8 cellular contexts compared by ENCODE assay signal in genomic region chr6:33702345-33702977, GRCh38. TPM values are rescaled to one million over a fixed set of nuclear protein-coding genes. Genes with fewer than 3 reads are reported as not detected.
DNase-seq lines count a peak whose midpoint lies in the region; ATAC-seq, FAIRE-seq and TF ChIP-seq lines count a peak whose summit lies in the region.

No MANE protein-coding gene starts in this region.

- peaks cover 9% of the 10 kb centered on the region for H3K79me2 ChIP-seq in mammary epithelial cell (ENCODE audit: insufficient read depth, low read length)

- no peak overlapping the region for H3K4me2 ChIP-seq in mammary epithelial cell (ENCODE audit: insufficient read depth, low read depth, low read length)

- intact Hi-C loops in mammary epithelial cell (cut with micrococcal nuclease): loop anchor here (2.0 to 10.0 kb wide), 3 partner anchors 62 to 288 kb away; partner anchors contain the start of genes CUTA, PHF1 and ZBTB9

- H3K9me3 ChIP-seq in mammary epithelial cell (replicated peaks; ENCODE audit: insufficient read depth, low read length): no peaks in the 10 kb centered on the region
- H3K9me3 ChIP-seq in liver (ENCODE audit: control insufficient read depth in 4 of 4, low read length in 3 of 4): no peaks in the 10 kb centered on the region

- no peaks in the 10 kb centered on the region for H4K20me1 ChIP-seq in mammary epithelial cell (ENCODE audit: insufficient read depth, low read length)

- peaks cover 12% of the 10 kb centered on the region for H3K36me3 ChIP-seq in mammary epithelial cell (ENCODE audit: insufficient read depth, low read length)
- H3K36me3 ChIP-seq in liver (ENCODE audit: control insufficient read depth in 4 of 4, insufficient read depth in 3 of 4, low read depth in 1 of 4, low read length in 3 of 4): peaks cover 0 to 10% (median 5%) of the 10 kb centered on the region in 4 donors

- DNase-seq in AG08395 (ENCODE audit: low spot score): peak; percentile 81
- peak; percentile 3 for DNase-seq in GF-D8 (lab: John Stamatoyannopoulos, UW)
- peak; percentile 36 for DNase-seq in NCI-H510A (lab: John Stamatoyannopoulos, UW)
- DNase-seq in mammary epithelial cell: peak; percentile 31
- no peak for DNase-seq in activated effector memory CD4-positive, alpha-beta T cell treated with anti-CD3 and anti-CD28 coated beads, Interleukin-2, amount 50 U/mL, for 16 hours
- DNase-seq in GM12892 (ENCODE audit: insufficient read length): no peak

- no TSS peak for BruUV-seq in mammary epithelial cell (replicated peaks; lab: Mats Ljungman, UMichigan)

- in situ Hi-C loops in mammary epithelial cell (cut with MboI; ENCODE audit: low sequenced_read_pairs in 2 of 2): loop anchor here (5.0 to 10.0 kb wide), 2 partner anchors 118 to 120 kb away; partner anchors contain the start of gene BAK1 (in 2 of the 2)

- no peak overlapping the region for H2AFZ ChIP-seq in mammary epithelial cell (ENCODE audit: low read depth, low read length)

- H3K4me1 ChIP-seq in mammary epithelial cell (ENCODE audit: insufficient read depth, low read length): peaks cover 10% of the 10 kb centered on the region
- H3K4me1 ChIP-seq in liver (ENCODE audit: control insufficient read depth in 4 of 4, insufficient read depth in 4 of 4, low read length in 3 of 4): peaks cover 0 to 4% (median 0%) of the 10 kb centered on the region in 4 donors

- H3K27me3 ChIP-seq in mammary epithelial cell (ENCODE audit: insufficient read depth, low read length) (no peaks in the 10 kb centered on the region), liver (ENCODE audit: control insufficient read depth in 4 of 4, insufficient read depth in 4 of 4, low read length in 3 of 4) (no peaks in the 10 kb centered on the region)

- dilution Hi-C loops in mammary epithelial cell (cut with HindIII; ENCODE audit: low sequenced_read_pairs): no loop called here

- ATAC-seq in GM19455 (IDR thresholded peaks at IDR 0.05; ENCODE audit: unreplicated experiment): no peak

- 67% methylated on average over 1 of the region's 1 CpG for WGBS in mammary epithelial cell (ENCODE audit: low coverage, missing lambda C conversion rate)
- WGBS in liver: 93% methylated on average over 1 of the region's 1 CpG

- FAIRE-seq in GM12892 (lab: Jason Lieb, UNC): no peak

- no peak for TF ChIP-seq POLR2A in GM12892 (IDR thresholded peaks at IDR 0.05; ENCODE audit: low read depth, low read length)

- peak; percentile 45 to 53 for TF ChIP-seq RAD21 in liver (IDR thresholded peaks at IDR 0.05)

- peak; percentile 74 to 76 for TF ChIP-seq CTCF in mammary epithelial cell (conservative IDR thresholded peaks at IDR 0.05 in 1 of 2, IDR thresholded peaks at IDR 0.05 in 1 of 2; ENCODE audit: extremely low read depth in 1 of 2, insufficient read depth in 1 of 2, low read depth in 1 of 2, low read length in 2 of 2)
- peak; percentile 42 for TF ChIP-seq CTCF in liver (IDR thresholded peaks at IDR 0.05; ENCODE audit: low read depth, low read length, missing input control)

- H3K4me3 ChIP-seq in mammary epithelial cell (replicated peaks in 1 of 3; ENCODE audit: insufficient read depth in 1 of 3, low read depth in 2 of 3, low read length in 3 of 3) (no peak overlapping the region), liver (ENCODE audit: low read depth in 1 of 3, low read length in 3 of 3) (no peak overlapping the region)

- CTCF ChIA-PET in mammary epithelial cell (lab: Charles Lee; ENCODE audit: low non-redundant PET): interaction anchor here (0.7 kb wide), 1 partner anchor 9 kb away, joined by 9 read pairs; the partner anchor contains the start of gene UQCC2

- H3K27ac ChIP-seq in mammary epithelial cell (ENCODE audit: insufficient read depth, low read depth, low read length) (no peak overlapping the region), liver (ENCODE audit: low read depth in 1 of 2, low read length in 2 of 2) (no peak overlapping the region)

- no peak overlapping the region for H3K9ac ChIP-seq in mammary epithelial cell (ENCODE audit: insufficient read depth, low read length)
- no peak overlapping the region for H3K9ac ChIP-seq in liver (ENCODE audit: low read depth in 1 of 2, low read length in 2 of 2)

TF ChIP-seq in liver, 16 proteins besides CTCF, POLR2A, EP300 and RAD21:
- no peak for TF ChIP-seq FOXA1 (IDR thresholded peaks at IDR 0.05)
- TF ChIP-seq ZBTB33 (IDR thresholded peaks at IDR 0.05): no peak
- no peak for TF ChIP-seq RXRA (IDR thresholded peaks at IDR 0.05)
- TF ChIP-seq HNF4A (conservative IDR thresholded peaks at IDR 0.05): no peak
- TF ChIP-seq EGR1 (IDR thresholded peaks at IDR 0.05; ENCODE audit: low read depth in 2 of 2): no peak
- TF ChIP-seq HNF4G (IDR thresholded peaks at IDR 0.05): no peak
- no peak for TF ChIP-seq FOXA2 (IDR thresholded peaks at IDR 0.05)
- no peak for TF ChIP-seq JUND (IDR thresholded peaks at IDR 0.05)
- no peak for TF ChIP-seq SP1 (IDR thresholded peaks at IDR 0.05)
- TF ChIP-seq ATF3 (IDR thresholded peaks at IDR 0.05): no peak
- no peak for TF ChIP-seq REST (IDR thresholded peaks at IDR 0.05)
- TF ChIP-seq MAX (IDR thresholded peaks at IDR 0.05): no peak

RNA-seq across cellular contexts. Expression of gene UQCC2, which starts 9.0 kb away (rescaled TPM):
- total RNA-seq in mammary epithelial cell: 10 to 100 TPM; 12.3 to 65.2 TPM
- 46.7 TPM for polyA plus RNA-seq in mammary epithelial cell
- polyA minus RNA-seq in mammary epithelial cell: 28.2 TPM
- total RNA-seq in liver: 1 to 10 TPM; 6.8 to 8.3 TPM
- 10 to 100 TPM; 36.5 to 75.9 TPM for polyA plus RNA-seq in liver
- polyA plus RNA-seq in GM12892 (2012; ENCODE audit: missing spikeins): 168 TPM

RNA-seq across cellular contexts. Expression of gene IP6K3, which starts 44.2 kb away (rescaled TPM):
- total RNA-seq in mammary epithelial cell (under 1 TPM in 1 of 2 donors, not detected in 1; 0.33 TPM), liver (10 to 100 TPM in 1 of 2 donors, 1 to 10 TPM in 1; 7.0 to 12.9 TPM)
- polyA plus RNA-seq in mammary epithelial cell (not detected), liver (1 to 10 TPM; 1.5 to 6.4 TPM)
- polyA minus RNA-seq in mammary epithelial cell: not detected
- not detected for polyA plus RNA-seq in GM12892 (2012; ENCODE audit: missing spikeins)

Comparison
In these comparisons a context has a peak if more than half of its experiments do, and no peak if none do; other contexts are left out.
1. DNase-seq: peak in AG08395 (single experiment), GF-D8 (single experiment), NCI-H510A (single experiment) and mammary epithelial cell (single experiment); none in activated effector memory CD4-positive, alpha-beta T cell treated with anti-CD3 and anti-CD28 coated beads, Interleukin-2, amount 50 U/mL, for 16 hours (single experiment) and GM12892 (single experiment).
2. RNA of gene IP6K3, which starts 44.2 kb away (total RNA-seq): 7.0 to 12.9 TPM in liver; 0.33 TPM in mammary epithelial cell; every median in the first group is over 4 times any median in the second.